Comparison of ENCODE assay signal across 13 cellular contexts in the genomic region with DNA sequence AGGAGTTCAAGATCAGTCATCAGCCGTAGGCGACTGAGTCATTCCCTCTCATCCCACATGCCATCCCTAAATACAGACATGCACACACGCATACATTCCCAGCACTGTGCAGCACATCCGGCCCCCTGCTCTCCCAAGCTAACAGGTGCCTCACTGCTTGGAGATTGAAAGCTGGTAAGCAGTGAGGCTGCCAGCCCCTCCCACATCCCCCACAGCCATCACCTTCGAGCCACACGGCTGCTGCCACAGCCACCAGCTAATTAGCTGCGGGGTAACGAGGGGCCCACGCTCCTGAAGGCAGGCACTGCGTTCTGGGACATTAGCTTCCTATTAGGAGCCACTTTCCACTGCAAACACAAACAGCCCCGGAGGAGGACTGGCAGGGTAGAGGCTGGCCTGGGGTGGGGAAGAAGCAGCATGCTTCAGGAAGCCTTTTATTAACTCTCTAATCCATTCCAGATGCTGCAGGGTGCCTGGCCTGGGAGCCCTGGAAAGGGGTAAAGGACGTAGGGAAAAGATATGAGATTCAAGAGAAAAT.
DNase-seq lines count a peak whose midpoint lies in the region; ATAC-seq and TF ChIP-seq lines count a peak whose summit lies in the region.
"Had no signal": no experiment of that assay in that cellular context is flagged by ENCODE, and none has a peak within 500 bp of the region (broad histone marks: within the 10 kb centered on the region; RNA-seq: fewer than 3 reads in every experiment).

No MANE protein-coding gene starts in this region.

- in situ Hi-C loops in brain microvascular endothelial cell (cut with HindIII; ENCODE audit: low pct_ligation_motif_present, low sequenced_read_pairs) = no loop called here

- ATAC-seq in foreskin keratinocyte = peak; percentile 48
- no peak for ATAC-seq in activated T-helper 17 cell treated with anti-CD3 and anti-CD28 coated beads, Interleukin-2, amount 50 U/mL, for 72 hours (replicated peaks)
- ATAC-seq: mucosa of descending colon, PC-3 had no signal

- TF ChIP-seq CTCF in A673 (conservative IDR thresholded peaks at IDR 0.05; ENCODE audit: low read depth, low read length) (no peak), foreskin keratinocyte (conservative IDR thresholded peaks at IDR 0.05) (no peak), brain microvascular endothelial cell (IDR thresholded peaks at IDR 0.05; ENCODE audit: low read depth, low read length, missing control alignments) (no peak)

- H3K27ac ChIP-seq in A673 (ENCODE audit: low read depth, low read length, poor library complexity, severe bottlenecking) (no peak overlapping the region), foreskin keratinocyte (no peak overlapping the region), brain microvascular endothelial cell (no peak overlapping the region)

- POLR2A ChIA-PET in A673 (lab: Charles Lee; ENCODE audit: low non-redundant PET) = no interaction called here

- H3K4me1 ChIP-seq in A673 (ENCODE audit: insufficient read depth, low read length, poor library complexity, severe bottlenecking) = no peaks in the 10 kb centered on the region
- no peaks in the 10 kb centered on the region for H3K4me1 ChIP-seq in foreskin keratinocyte

- H3K27me3 Mint-ChIP-seq in activated T-helper 17 cell treated with anti-CD3 and anti-CD28 coated beads, Interleukin-2, amount 50 U/mL, for 72 hours = peaks cover 4% of the 10 kb centered on the region
- H3K27me3 Mint-ChIP-seq: activated CD4-positive, alpha-beta T cell treated with anti-CD3 and anti-CD28 coated beads, Interleukin-2, amount 10 ng/mL, durations not matched to agents 7 days and 5 days had no signal

- no peaks in the 10 kb centered on the region for H3K36me3 Mint-ChIP-seq in activated T-helper 17 cell treated with anti-CD3 and anti-CD28 coated beads, Interleukin-2, amount 50 U/mL, for 72 hours (ENCODE audit: low read depth)

- no peaks in the 10 kb centered on the region for H3K9me3 ChIP-seq in A673 (ENCODE audit: low read depth, low read length, poor library complexity, severe bottlenecking)
- H3K9me3 ChIP-seq: mucosa of descending colon had no signal

- peak; percentile 49 for DNase-seq in A673 (ENCODE audit: low spot score)
- DNase-seq in EL = peak; percentile 89
- peak; percentile 77 for DNase-seq in NCI-H82 treated with DMSO at 0.1 percent for 48 hours (lab: John Stamatoyannopoulos, UW; ENCODE audit: unreplicated experiment)
- DNase-seq in foreskin keratinocyte = peak in 1 of 2 donors; percentile 2
- no peak for DNase-seq in NCI-H2107 treated with DMSO at 0.1 percent for 48 hours (lab: John Stamatoyannopoulos, UW; ENCODE audit: unreplicated experiment)
- no peak for DNase-seq in brain microvascular endothelial cell
- no peak for DNase-seq in OCI-M1 (lab: John Stamatoyannopoulos, UW)
- DNase-seq: activated CD4-positive, alpha-beta T cell treated with anti-CD3 and anti-CD28 coated beads, Interleukin-2, amount 10 ng/mL, durations not matched to agents 7 days and 5 days; activated naive CD4-positive, alpha-beta T cell treated with anti-CD3 and anti-CD28 coated beads, Interleukin-2, amount 50 U/mL, for 16 hours; mucosa of descending colon; PC-3; stimulated activated CD4-positive, alpha-beta T cell treated with anti-CD3 and anti-CD28 coated beads, Interleukin-4, amount 100 ng/mL, for 1 hour had no signal

- intact Hi-C loops in A673 (cut with micrococcal nuclease; ENCODE audit: unreplicated experiment) = no loop called here

- CTCF ChIA-PET in A673 (lab: Charles Lee) = no interaction called here

- no peak overlapping the region for H3K4me3 Mint-ChIP-seq in activated T-helper 17 cell treated with anti-CD3 and anti-CD28 coated beads, Interleukin-2, amount 50 U/mL, for 72 hours
- H3K4me3 Mint-ChIP-seq: activated CD4-positive, alpha-beta T cell treated with anti-CD3 and anti-CD28 coated beads, Interleukin-2, amount 10 ng/mL, durations not matched to agents 7 days and 5 days had no signal

- H3K36me3 ChIP-seq in A673 (ENCODE audit: insufficient read depth, low read length, poor library complexity, severe bottlenecking) (no peaks in the 10 kb centered on the region), brain microvascular endothelial cell (replicated peaks) (no peaks in the 10 kb centered on the region)

- no peaks in the 10 kb centered on the region for H3K4me1 Mint-ChIP-seq in activated T-helper 17 cell treated with anti-CD3 and anti-CD28 coated beads, Interleukin-2, amount 50 U/mL, for 72 hours
- H3K4me1 Mint-ChIP-seq: activated CD4-positive, alpha-beta T cell treated with anti-CD3 and anti-CD28 coated beads, Interleukin-2, amount 10 ng/mL, durations not matched to agents 7 days and 5 days had no signal

- H3K27me3 ChIP-seq in A673 (replicated peaks; ENCODE audit: insufficient read depth, low read depth, low read length, poor library complexity) (no peaks in the 10 kb centered on the region), foreskin keratinocyte (no peaks in the 10 kb centered on the region), brain microvascular endothelial cell (replicated peaks) (no peaks in the 10 kb centered on the region)

- H3K27ac Mint-ChIP-seq in activated T-helper 17 cell treated with anti-CD3 and anti-CD28 coated beads, Interleukin-2, amount 50 U/mL, for 72 hours = no peak overlapping the region
- H3K27ac Mint-ChIP-seq: activated CD4-positive, alpha-beta T cell treated with anti-CD3 and anti-CD28 coated beads, Interleukin-2, amount 10 ng/mL, durations not matched to agents 7 days and 5 days had no signal

- H3K4me3 ChIP-seq in A673 (ENCODE audit: low read depth, low read length, poor library complexity, severe bottlenecking) (no peak overlapping the region), brain microvascular endothelial cell (ENCODE audit: low read depth, low read length) (no peak overlapping the region)
- H3K4me3 ChIP-seq: mucosa of descending colon had no signal

- peaks cover 8% of the 10 kb centered on the region for H3K9me3 Mint-ChIP-seq in activated T-helper 17 cell treated with anti-CD3 and anti-CD28 coated beads, Interleukin-2, amount 50 U/mL, for 72 hours
- H3K9me3 Mint-ChIP-seq: activated CD4-positive, alpha-beta T cell treated with anti-CD3 and anti-CD28 coated beads, Interleukin-2, amount 10 ng/mL, durations not matched to agents 7 days and 5 days had no signal

- no TSS peak for BruUV-seq in A673 (replicated peaks; lab: Mats Ljungman, UMichigan)

Comparison
In these comparisons a context has a peak if more than half of its experiments do, and no peak if none do; other contexts are left out.
1. DNase-seq: peak in A673 (single experiment), EL (single experiment) and NCI-H82 treated with DMSO at 0.1 percent for 48 hours (single experiment); none in NCI-H2107 treated with DMSO at 0.1 percent for 48 hours (single experiment), brain microvascular endothelial cell (single experiment) and OCI-M1 (single experiment).